In the genomic region with DNA sequence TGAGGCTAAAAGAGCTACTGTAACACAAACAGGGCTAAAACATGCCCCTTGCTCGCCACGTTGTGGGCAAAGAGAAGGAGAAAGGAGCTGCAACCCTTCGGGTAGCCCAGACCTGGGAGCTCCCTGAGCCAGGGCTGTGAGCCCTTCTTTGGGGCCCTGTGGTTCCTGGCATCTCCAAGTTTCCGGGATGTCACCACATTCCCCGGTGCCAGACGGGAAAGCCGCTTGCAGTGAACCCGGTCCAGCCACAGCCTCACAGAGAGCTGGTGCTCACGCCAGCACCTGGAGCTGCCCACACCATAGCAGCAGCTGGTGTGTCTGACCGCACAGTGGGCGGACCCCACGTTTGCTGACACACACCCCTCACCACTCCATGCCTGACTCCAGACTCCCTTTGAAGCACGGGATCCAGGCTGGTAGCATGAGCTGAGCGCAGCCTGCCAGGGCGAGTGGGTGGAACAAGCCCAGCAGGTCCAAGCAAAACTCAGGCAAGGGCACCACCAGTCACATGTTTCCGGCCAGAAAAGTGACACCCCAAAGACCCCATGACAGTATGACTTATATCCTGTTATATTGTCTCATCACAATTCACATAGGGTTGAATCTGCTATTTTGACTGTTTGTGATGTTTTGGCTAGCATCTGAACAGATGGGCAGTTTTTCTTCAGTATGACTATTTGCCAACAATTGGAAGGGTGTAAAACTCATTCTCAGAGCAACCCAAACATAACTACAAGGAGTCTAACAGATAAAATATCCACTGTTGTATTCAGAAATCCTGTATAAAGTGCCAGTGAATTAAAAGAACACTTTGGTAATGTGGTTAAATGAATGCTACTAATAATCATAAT, we compare ENCODE assay signal across 20 cellular contexts.
"Had no signal": no experiment of that assay in that cellular context is flagged by ENCODE, and none has a peak within 500 bp of the region (broad histone marks: within the 10 kb centered on the region; RNA-seq: fewer than 3 reads in every experiment).

No MANE protein-coding gene starts in this region.

- H3K9me3 ChIP-seq: ovary, psoas muscle, suprapubic skin, transverse colon had no signal

- H3K4me3 Mint-ChIP-seq: activated naive CD4-positive, alpha-beta T cell treated with anti-CD3 and anti-CD28 coated beads for 36 hours; endodermal cell; neural progenitor cell had no signal

- H3K27ac Mint-ChIP-seq: activated naive CD4-positive, alpha-beta T cell treated with anti-CD3 and anti-CD28 coated beads for 36 hours; activated T-helper 2 cell treated with anti-CD3 and anti-CD28 coated beads, Interferon-gamma antibody, Interleukin-2, Interleukin-4, amounts not matched to agents 10 μg/mL and 5 μg/mL and 100 μg/mL, durations not matched to agents 14 hours and 24 hours and 36 hours; endodermal cell; neural progenitor cell had no signal

- H3K4me1 ChIP-seq: foreskin keratinocyte, psoas muscle, SJSA1, suprapubic skin, transverse colon had no signal

- H3K4me3 ChIP-seq: neural progenitor cell, ovary, psoas muscle, SJSA1, skin epidermis, suprapubic skin, transverse colon had no signal

- H3K36me3 ChIP-seq: neural progenitor cell, ovary, SJSA1, suprapubic skin, transverse colon, WERI-Rb-1 had no signal

- DNase-seq: activated CD4-positive, alpha-beta T cell treated with anti-CD3 and anti-CD28 coated beads for 1 hour; activated CD4-positive, alpha-beta T cell treated with anti-CD3 and anti-CD28 coated beads, Interleukin-2, amount 50 U/mL, for 4 hours; activated naive CD4-positive, alpha-beta T cell treated with anti-CD3 and anti-CD28 coated beads for 36 hours; endodermal cell; foreskin keratinocyte; glutamatergic neuron; hippocampal formation; left cardiac atrium; ovary; psoas muscle; stimulated activated naive CD8-positive, alpha-beta T cell treated with anti-CD3 and anti-CD28 coated beads, Interleukin-15, Interleukin-2, amounts not matched to agents 100 U/mL and 50 U/mL, for 24 hours; T-helper 2 cell; transverse colon; WERI-Rb-1 had no signal

- H3K27me3 ChIP-seq: foreskin keratinocyte, neural progenitor cell, ovary, SJSA1, suprapubic skin, transverse colon had no signal

- ATAC-seq: foreskin keratinocyte; left cardiac atrium; psoas muscle; right cardiac atrium; stimulated activated naive CD8-positive, alpha-beta T cell treated with anti-CD3 and anti-CD28 coated beads, Interleukin-15, Interleukin-2, amounts not matched to agents 100 U/mL and 50 U/mL, for 24 hours had no signal

- H3K9me3 Mint-ChIP-seq: activated T-helper 2 cell treated with anti-CD3 and anti-CD28 coated beads, Interferon-gamma antibody, Interleukin-2, Interleukin-4, amounts not matched to agents 10 μg/mL and 5 μg/mL and 100 μg/mL, durations not matched to agents 14 hours and 24 hours and 36 hours had no signal

- H3K4me2 ChIP-seq: neural progenitor cell had no signal

- H2AFZ ChIP-seq: neural progenitor cell had no signal

- H3K9ac ChIP-seq: neural progenitor cell had no signal

- H3K27ac ChIP-seq: foreskin keratinocyte, neural progenitor cell, ovary, psoas muscle, SJSA1, skin epidermis, suprapubic skin, transverse colon, WERI-Rb-1 had no signal
